Comparison of ENCODE assay signal across 19 cellular contexts in the genomic region with DNA sequence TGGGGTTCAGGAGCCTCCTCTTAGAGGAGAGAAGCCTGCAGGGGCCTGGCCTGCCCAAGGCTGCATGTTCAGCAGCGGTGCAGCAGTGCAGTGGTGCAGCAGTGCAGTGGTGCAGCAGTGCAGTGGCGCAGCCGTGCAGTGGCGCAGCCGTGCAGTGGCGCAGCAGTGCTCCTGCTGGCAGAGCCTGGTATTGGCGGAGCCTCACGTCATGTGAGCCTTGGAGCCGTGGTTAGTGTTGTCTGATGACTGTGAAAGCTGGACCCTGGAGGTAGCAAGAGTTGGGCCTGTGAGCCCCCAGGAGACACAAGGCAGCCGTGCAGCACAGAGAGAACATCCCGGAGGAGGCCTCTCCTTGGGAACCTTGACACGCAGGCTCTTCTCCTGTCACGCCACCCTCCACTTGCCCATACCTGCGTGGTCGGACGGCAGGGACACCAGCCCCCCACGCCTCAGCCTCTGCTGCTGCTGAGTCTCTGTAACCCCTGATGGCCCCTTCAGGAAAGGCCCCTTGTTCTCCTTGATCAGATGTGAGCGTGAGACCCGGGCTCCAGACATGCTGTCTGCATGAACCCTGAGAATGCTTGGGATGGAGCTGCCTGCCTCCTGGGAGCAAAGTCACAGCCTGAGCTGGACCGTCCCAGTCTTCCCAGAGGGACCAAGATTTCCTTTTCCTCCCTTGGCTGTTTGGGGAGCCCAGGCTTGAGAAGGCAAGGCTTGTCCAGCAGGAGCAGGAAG.
DNase-seq lines count a peak whose midpoint lies in the region; ATAC-seq and TF ChIP-seq lines count a peak whose summit lies in the region.
"Had no signal": no experiment of that assay in that cellular context is flagged by ENCODE, and none has a peak within 500 bp of the region (broad histone marks: within the 10 kb centered on the region; RNA-seq: fewer than 3 reads in every experiment).

No MANE protein-coding gene starts in this region.

- H2BK12ac ChIP-seq in H9 (ENCODE audit: insufficient read length, low read depth, low read length): no peak overlapping the region

- no peak for ATAC-seq in activated CD8-positive, alpha-beta memory T cell treated with anti-CD3 and anti-CD28 coated beads, Interleukin-2, amount 10 ng/mL, durations not matched to agents 7 days and 5 days
- ATAC-seq in stimulated activated naive CD8-positive, alpha-beta T cell treated with anti-CD3 and anti-CD28 coated beads, Interleukin-15, amount 100 ng/mL, for 72 hours: no peak
- ATAC-seq: activated T-helper 17 cell treated with anti-CD3 and anti-CD28 coated beads, Interleukin-2, amount 50 U/mL, for 72 hours; GM12878; naive thymus-derived CD4-positive, alpha-beta T cell had no signal

- H3K4me3 ChIP-seq in neural progenitor cell: no peak overlapping the region
- H3K4me3 ChIP-seq: adrenal gland, GM12878, HAP-1, suprapubic skin had no signal

- CTCF ChIA-PET in activated CD8-positive, alpha-beta memory T cell treated with anti-CD3 and anti-CD28 coated beads, Interleukin-2, amount 10 ng/mL, durations not matched to agents 7 days and 5 days (lab: Charles Lee): no interaction called here

- H3K27me3 ChIP-seq in H9 (ENCODE audit: insufficient read depth, low read length): no peaks in the 10 kb centered on the region
- H3K27me3 ChIP-seq in neural progenitor cell: no peaks in the 10 kb centered on the region
- H3K27me3 ChIP-seq: adrenal gland had no signal

- no peak overlapping the region for H4K91ac ChIP-seq in H9 (ENCODE audit: insufficient read length, low read depth, low read length)

- no peak overlapping the region for H2BK20ac ChIP-seq in H9 (ENCODE audit: low read depth, low read length, poor library complexity, severe bottlenecking)

- no peak for DNase-seq in H9
- peak; percentile 36 for DNase-seq in activated CD8-positive, alpha-beta memory T cell treated with anti-CD3 and anti-CD28 coated beads, Interleukin-2, amount 10 ng/mL, durations not matched to agents 7 days and 5 days
- no peak for DNase-seq in neural progenitor cell (ENCODE audit: low spot score)
- no peak for DNase-seq in Kasumi-1 (lab: John Stamatoyannopoulos, UW)
- DNase-seq in NCI-H82 (lab: John Stamatoyannopoulos, UW): no peak
- no peak for DNase-seq in GF-D8 (lab: John Stamatoyannopoulos, UW)
- no peak for DNase-seq in stimulated activated naive CD8-positive, alpha-beta T cell treated with anti-CD3 and anti-CD28 coated beads, Interleukin-15, amount 100 ng/mL, for 72 hours
- DNase-seq: activated CD4-positive, alpha-beta T cell treated with anti-CD3 and anti-CD28 coated beads, Interleukin-2, amount 50 U/mL, for 1 hour; central memory CD4-positive, alpha-beta T cell; DMS53; foreskin fibroblast; naive thymus-derived CD4-positive, alpha-beta T cell; NCI-H1092 had no signal

- no peak overlapping the region for H3K27ac Mint-ChIP-seq in H9
- no peak overlapping the region for H3K27ac Mint-ChIP-seq in activated CD8-positive, alpha-beta memory T cell treated with anti-CD3 and anti-CD28 coated beads, Interleukin-2, amount 10 ng/mL, durations not matched to agents 7 days and 5 days
- H3K27ac Mint-ChIP-seq in neural progenitor cell: no peak overlapping the region
- H3K27ac Mint-ChIP-seq in stimulated activated naive CD8-positive, alpha-beta T cell treated with anti-CD3 and anti-CD28 coated beads, Interleukin-15, amount 100 ng/mL, for 72 hours: no peak overlapping the region
- H3K27ac Mint-ChIP-seq: activated T-helper 17 cell treated with anti-CD3 and anti-CD28 coated beads, Interleukin-2, amount 50 U/mL, for 72 hours; naive thymus-derived CD4-positive, alpha-beta T cell had no signal

- H3K9me3 ChIP-seq in H9 (ENCODE audit: control insufficient read depth, low read depth, low read length) (peaks cover 3% of the 10 kb centered on the region), neural progenitor cell (ENCODE audit: low read depth) (peaks cover 9% of the 10 kb centered on the region)
- H3K9me3 ChIP-seq: adrenal gland, suprapubic skin had no signal

- no peak overlapping the region for H2BK15ac ChIP-seq in H9 (ENCODE audit: low read depth, low read length)

- H3K79me2 ChIP-seq in H9 (ENCODE audit: insufficient read depth, low read length): no peaks in the 10 kb centered on the region
- H3K79me2 ChIP-seq in neural progenitor cell (ENCODE audit: low read depth): no peaks in the 10 kb centered on the region

- no peak overlapping the region for H2BK120ac ChIP-seq in H9 (ENCODE audit: low read depth, low read length, poor library complexity, severe bottlenecking)

- no peak overlapping the region for H3K14ac ChIP-seq in H9 (ENCODE audit: insufficient read depth, low read length)

- H3K36me3 ChIP-seq in neural progenitor cell: no peaks in the 10 kb centered on the region
- H3K36me3 ChIP-seq: adrenal gland, HAP-1, suprapubic skin had no signal

- no peak overlapping the region for H3K4me2 ChIP-seq in H9 (ENCODE audit: insufficient read depth, insufficient read length, low read length)
- H3K4me2 ChIP-seq in neural progenitor cell: no peak overlapping the region

- H3K4me1 ChIP-seq in H9 (ENCODE audit: insufficient read depth, low read length): no peaks in the 10 kb centered on the region
- H3K4me1 ChIP-seq in neural progenitor cell: no peaks in the 10 kb centered on the region
- H3K4me1 ChIP-seq: adrenal gland, HAP-1, suprapubic skin had no signal

- WGBS in H9 (ENCODE audit: extremely low coverage, insufficient read length, low lambda C conversion rate): no CpG with 5 or more reads among the region's 20 CpGs

- no peak overlapping the region for H3K4ac ChIP-seq in H9 (ENCODE audit: low read depth, low read length)

- TF ChIP-seq CTCF in C4-2B (conservative IDR thresholded peaks at IDR 0.05) (peak; percentile 56), H9 (conservative IDR thresholded peaks at IDR 0.05) (peak; percentile 51), neural progenitor cell (IDR thresholded peaks at IDR 0.05) (peak; percentile 34)

- no peaks in the 10 kb centered on the region for H3F3A ChIP-seq in neural progenitor cell (ENCODE audit: low read depth)

- H3K79me1 ChIP-seq in H9 (ENCODE audit: insufficient read depth, low read depth, low read length, poor library complexity, severe bottlenecking): no peaks in the 10 kb centered on the region

- H3K56ac ChIP-seq in H9 (ENCODE audit: insufficient read length, low read depth, low read length): no peak overlapping the region

- H2AFZ ChIP-seq in H9 (ENCODE audit: low read length) (no peak overlapping the region), neural progenitor cell (replicated peaks) (no peak overlapping the region)

- H3K36me3 Mint-ChIP-seq in H9 (ENCODE audit: insufficient read depth in 1 of 3, low read depth in 3 of 3) (peaks cover 4 to 14% (median 6%) of the 10 kb centered on the region in 3 experiments; a peak in 4 of 7 replicates), neural progenitor cell (no peaks in the 10 kb centered on the region)
- no peaks in the 10 kb centered on the region for H3K36me3 Mint-ChIP-seq in activated CD8-positive, alpha-beta memory T cell treated with anti-CD3 and anti-CD28 coated beads, Interleukin-2, amount 10 ng/mL, durations not matched to agents 7 days and 5 days

- H3K9me3 Mint-ChIP-seq in H9 (peaks cover 25% of the 10 kb centered on the region in 2 experiments), neural progenitor cell (peaks cover 24% of the 10 kb centered on the region)
- H3K9me3 Mint-ChIP-seq in activated CD8-positive, alpha-beta memory T cell treated with anti-CD3 and anti-CD28 coated beads, Interleukin-2, amount 10 ng/mL, durations not matched to agents 7 days and 5 days (ENCODE audit: low read depth): peaks cover 2% of the 10 kb centered on the region
- peaks cover 12 to 25% of the 10 kb centered on the region in 2 donors for H3K9me3 Mint-ChIP-seq in stimulated activated naive CD8-positive, alpha-beta T cell treated with anti-CD3 and anti-CD28 coated beads, Interleukin-15, amount 100 ng/mL, for 72 hours

- no peaks in the 10 kb centered on the region for H4K20me1 ChIP-seq in H9 (ENCODE audit: control insufficient read depth, insufficient read depth, insufficient read length)
- no peaks in the 10 kb centered on the region for H4K20me1 ChIP-seq in neural progenitor cell (ENCODE audit: low read depth)

- H2AK5ac ChIP-seq in H9 (ENCODE audit: insufficient read length, low read length): no peak overlapping the region

- H3K23me2 ChIP-seq in H9 (ENCODE audit: insufficient read length, low read depth, low read length, poor library complexity, severe bottlenecking): no peaks in the 10 kb centered on the region

- H2BK5ac ChIP-seq in H9 (ENCODE audit: insufficient read length, low read length): no peak overlapping the region

- H3K23ac ChIP-seq in H9 (ENCODE audit: insufficient read length, low read depth, low read length): no peak overlapping the region

- H3K4me1 Mint-ChIP-seq in H9 (no peaks in the 10 kb centered on the region), neural progenitor cell (peaks cover 27% of the 10 kb centered on the region)
- no peaks in the 10 kb centered on the region for H3K4me1 Mint-ChIP-seq in activated CD8-positive, alpha-beta memory T cell treated with anti-CD3 and anti-CD28 coated beads, Interleukin-2, amount 10 ng/mL, durations not matched to agents 7 days and 5 days
- H3K4me1 Mint-ChIP-seq in stimulated activated naive CD8-positive, alpha-beta T cell treated with anti-CD3 and anti-CD28 coated beads, Interleukin-15, amount 100 ng/mL, for 72 hours: no peaks in the 10 kb centered on the region
- H3K4me1 Mint-ChIP-seq: activated T-helper 17 cell treated with anti-CD3 and anti-CD28 coated beads, Interleukin-2, amount 50 U/mL, for 72 hours; naive thymus-derived CD4-positive, alpha-beta T cell had no signal

- H3K9ac ChIP-seq in H9 (ENCODE audit: extremely low read depth, insufficient read length, low read length) (no peak overlapping the region), neural progenitor cell (no peak overlapping the region)

- H3K27me3 Mint-ChIP-seq in H9 (ENCODE audit: low read depth) (peaks cover 15% of the 10 kb centered on the region), neural progenitor cell (ENCODE audit: insufficient read depth, low read depth) (peaks cover 7% of the 10 kb centered on the region)
- peaks cover 2% of the 10 kb centered on the region for H3K27me3 Mint-ChIP-seq in activated CD8-positive, alpha-beta memory T cell treated with anti-CD3 and anti-CD28 coated beads, Interleukin-2, amount 10 ng/mL, durations not matched to agents 7 days and 5 days
- no peaks in the 10 kb centered on the region for H3K27me3 Mint-ChIP-seq in stimulated activated naive CD8-positive, alpha-beta T cell treated with anti-CD3 and anti-CD28 coated beads, Interleukin-15, amount 100 ng/mL, for 72 hours
- H3K27me3 Mint-ChIP-seq: activated T-helper 17 cell treated with anti-CD3 and anti-CD28 coated beads, Interleukin-2, amount 50 U/mL, for 72 hours; naive thymus-derived CD4-positive, alpha-beta T cell had no signal

- H4K5ac ChIP-seq in H9 (ENCODE audit: insufficient read length, low read depth, low read length): no peak overlapping the region

- no peak overlapping the region for H3T11ph ChIP-seq in H9 (ENCODE audit: low read length)

- H3K4me3 Mint-ChIP-seq in H9: no peak overlapping the region
- H3K4me3 Mint-ChIP-seq in activated CD8-positive, alpha-beta memory T cell treated with anti-CD3 and anti-CD28 coated beads, Interleukin-2, amount 10 ng/mL, durations not matched to agents 7 days and 5 days: no peak overlapping the region
- H3K4me3 Mint-ChIP-seq in neural progenitor cell: no peak overlapping the region
- H3K4me3 Mint-ChIP-seq in stimulated activated naive CD8-positive, alpha-beta T cell treated with anti-CD3 and anti-CD28 coated beads, Interleukin-15, amount 100 ng/mL, for 72 hours: no peak overlapping the region
- H3K4me3 Mint-ChIP-seq: activated T-helper 17 cell treated with anti-CD3 and anti-CD28 coated beads, Interleukin-2, amount 50 U/mL, for 72 hours; naive thymus-derived CD4-positive, alpha-beta T cell had no signal

- no peak overlapping the region for H3K18ac ChIP-seq in H9 (ENCODE audit: insufficient read length, low read depth, low read length)

- H4K8ac ChIP-seq in H9 (replicated peaks; ENCODE audit: insufficient read length, low read depth, low read length): no peak overlapping the region

- H3K27ac ChIP-seq in C4-2B (no peak overlapping the region), H9 (ENCODE audit: insufficient read length, low read depth, low read length) (no peak overlapping the region), neural progenitor cell (no peak overlapping the region)
- H3K27ac ChIP-seq: adrenal gland, suprapubic skin had no signal
